Comparison of ENCODE assay signal across 2 cellular contexts in the genomic region with DNA sequence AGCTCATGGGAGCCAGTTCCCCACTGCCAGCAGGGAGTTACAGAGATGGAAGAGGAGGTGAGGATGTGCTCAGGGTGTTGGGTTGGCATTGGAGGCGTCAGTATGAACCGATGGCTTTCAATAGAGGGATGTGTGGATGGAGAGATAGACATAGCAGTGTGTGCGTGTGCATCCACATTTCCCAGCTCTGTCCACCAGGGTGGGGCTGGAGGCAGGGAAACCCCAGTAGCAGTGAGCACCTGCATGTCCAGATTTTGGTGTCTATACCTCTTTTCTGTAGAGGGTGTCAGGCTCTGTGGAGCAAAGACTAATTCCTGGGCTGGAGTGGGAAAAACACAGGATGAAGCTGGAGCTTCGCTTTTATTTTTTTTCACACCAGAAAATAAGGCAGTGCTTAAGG.
TF ChIP-seq lines count a peak whose summit lies in the region.

No MANE protein-coding gene starts in this region.

TF ChIP-seq in HCT116, 20 proteins besides CTCF, POLR2A, EP300 and RAD21:
- TF ChIP-seq ELF1 (IDR thresholded peaks at IDR 0.05; ENCODE audit: borderline replicate concordance, low read depth) (no peak), EGR1 (IDR thresholded peaks at IDR 0.05; ENCODE audit: low read depth) (no peak), ZNF274 (IDR thresholded peaks at IDR 0.05; ENCODE audit: low read depth, low read length) (no peak), POLR2AphosphoS5 (IDR thresholded peaks at IDR 0.05; ENCODE audit: low read depth, low read length) (no peak), ZFX (IDR thresholded peaks at IDR 0.05) (no peak), YY1 (IDR thresholded peaks at IDR 0.05; ENCODE audit: extremely low read depth, insufficient replicate concordance, low read depth, low read length) (no peak), EZH2 (IDR thresholded peaks at IDR 0.05) (no peak), EZH2phosphoT487 (IDR thresholded peaks at IDR 0.05; ENCODE audit: borderline replicate concordance) (no peak), SIN3A (IDR thresholded peaks at IDR 0.05; ENCODE audit: low read depth) (no peak), FOSL1 (IDR thresholded peaks at IDR 0.05; ENCODE audit: low read depth) (no peak), TCF7L2 (IDR thresholded peaks at IDR 0.05; ENCODE audit: borderline replicate concordance, extremely low read depth, insufficient read depth, insufficient read length) (no peak)
- TF ChIP-seq, protein P1, sequence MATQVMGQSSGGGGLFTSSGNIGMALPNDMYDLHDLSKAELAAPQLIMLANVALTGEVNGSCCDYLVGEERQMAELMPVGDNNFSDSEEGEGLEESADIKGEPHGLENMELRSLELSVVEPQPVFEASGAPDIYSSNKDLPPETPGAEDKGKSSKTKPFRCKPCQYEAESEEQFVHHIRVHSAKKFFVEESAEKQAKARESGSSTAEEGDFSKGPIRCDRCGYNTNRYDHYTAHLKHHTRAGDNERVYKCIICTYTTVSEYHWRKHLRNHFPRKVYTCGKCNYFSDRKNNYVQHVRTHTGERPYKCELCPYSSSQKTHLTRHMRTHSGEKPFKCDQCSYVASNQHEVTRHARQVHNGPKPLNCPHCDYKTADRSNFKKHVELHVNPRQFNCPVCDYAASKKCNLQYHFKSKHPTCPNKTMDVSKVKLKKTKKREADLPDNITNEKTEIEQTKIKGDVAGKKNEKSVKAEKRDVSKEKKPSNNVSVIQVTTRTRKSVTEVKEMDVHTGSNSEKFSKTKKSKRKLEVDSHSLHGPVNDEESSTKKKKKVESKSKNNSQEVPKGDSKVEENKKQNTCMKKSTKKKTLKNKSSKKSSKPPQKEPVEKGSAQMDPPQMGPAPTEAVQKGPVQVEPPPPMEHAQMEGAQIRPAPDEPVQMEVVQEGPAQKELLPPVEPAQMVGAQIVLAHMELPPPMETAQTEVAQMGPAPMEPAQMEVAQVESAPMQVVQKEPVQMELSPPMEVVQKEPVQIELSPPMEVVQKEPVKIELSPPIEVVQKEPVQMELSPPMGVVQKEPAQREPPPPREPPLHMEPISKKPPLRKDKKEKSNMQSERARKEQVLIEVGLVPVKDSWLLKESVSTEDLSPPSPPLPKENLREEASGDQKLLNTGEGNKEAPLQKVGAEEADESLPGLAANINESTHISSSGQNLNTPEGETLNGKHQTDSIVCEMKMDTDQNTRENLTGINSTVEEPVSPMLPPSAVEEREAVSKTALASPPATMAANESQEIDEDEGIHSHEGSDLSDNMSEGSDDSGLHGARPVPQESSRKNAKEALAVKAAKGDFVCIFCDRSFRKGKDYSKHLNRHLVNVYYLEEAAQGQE (IDR thresholded peaks at IDR 0.05; ENCODE audit: low read depth) = no peak
- TF ChIP-seq, protein P2, sequence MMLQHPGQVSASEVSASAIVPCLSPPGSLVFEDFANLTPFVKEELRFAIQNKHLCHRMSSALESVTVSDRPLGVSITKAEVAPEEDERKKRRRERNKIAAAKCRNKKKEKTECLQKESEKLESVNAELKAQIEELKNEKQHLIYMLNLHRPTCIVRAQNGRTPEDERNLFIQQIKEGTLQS (IDR thresholded peaks at IDR 0.05) = no peak
- TF ChIP-seq, protein P3, sequence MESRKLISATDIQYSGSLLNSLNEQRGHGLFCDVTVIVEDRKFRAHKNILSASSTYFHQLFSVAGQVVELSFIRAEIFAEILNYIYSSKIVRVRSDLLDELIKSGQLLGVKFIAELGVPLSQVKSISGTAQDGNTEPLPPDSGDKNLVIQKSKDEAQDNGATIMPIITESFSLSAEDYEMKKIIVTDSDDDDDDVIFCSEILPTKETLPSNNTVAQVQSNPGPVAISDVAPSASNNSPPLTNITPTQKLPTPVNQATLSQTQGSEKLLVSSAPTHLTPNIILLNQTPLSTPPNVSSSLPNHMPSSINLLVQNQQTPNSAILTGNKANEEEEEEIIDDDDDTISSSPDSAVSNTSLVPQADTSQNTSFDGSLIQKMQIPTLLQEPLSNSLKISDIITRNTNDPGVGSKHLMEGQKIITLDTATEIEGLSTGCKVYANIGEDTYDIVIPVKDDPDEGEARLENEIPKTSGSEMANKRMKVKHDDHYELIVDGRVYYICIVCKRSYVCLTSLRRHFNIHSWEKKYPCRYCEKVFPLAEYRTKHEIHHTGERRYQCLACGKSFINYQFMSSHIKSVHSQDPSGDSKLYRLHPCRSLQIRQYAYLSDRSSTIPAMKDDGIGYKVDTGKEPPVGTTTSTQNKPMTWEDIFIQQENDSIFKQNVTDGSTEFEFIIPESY (IDR thresholded peaks at IDR 0.05; ENCODE audit: extremely low read depth, insufficient replicate concordance, low read length) = no peak

TF ChIP-seq in K562, 482 proteins besides CTCF, POLR2A, EP300 and RAD21:
- TF ChIP-seq, protein P4, sequence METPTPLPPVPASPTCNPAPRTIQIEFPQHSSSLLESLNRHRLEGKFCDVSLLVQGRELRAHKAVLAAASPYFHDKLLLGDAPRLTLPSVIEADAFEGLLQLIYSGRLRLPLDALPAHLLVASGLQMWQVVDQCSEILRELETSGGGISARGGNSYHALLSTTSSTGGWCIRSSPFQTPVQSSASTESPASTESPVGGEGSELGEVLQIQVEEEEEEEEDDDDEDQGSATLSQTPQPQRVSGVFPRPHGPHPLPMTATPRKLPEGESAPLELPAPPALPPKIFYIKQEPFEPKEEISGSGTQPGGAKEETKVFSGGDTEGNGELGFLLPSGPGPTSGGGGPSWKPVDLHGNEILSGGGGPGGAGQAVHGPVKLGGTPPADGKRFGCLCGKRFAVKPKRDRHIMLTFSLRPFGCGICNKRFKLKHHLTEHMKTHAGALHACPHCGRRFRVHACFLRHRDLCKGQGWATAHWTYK (CRISPR knock-in tag; IDR thresholded peaks at IDR 0.05) = no peak
- TF ChIP-seq ZNF408 (CRISPR knock-in tag; IDR thresholded peaks at IDR 0.05; ENCODE audit: low read depth) (no peak), MECOM (CRISPR knock-in tag; IDR thresholded peaks at IDR 0.05) (no peak), RAD51 (IDR thresholded peaks at IDR 0.05; ENCODE audit: borderline replicate concordance, low read depth) (no peak), CBFB (CRISPR knock-in tag; IDR thresholded peaks at IDR 0.05) (no peak), ZNF764 (CRISPR knock-in tag; IDR thresholded peaks at IDR 0.05; ENCODE audit: low read depth) (no peak), KHSRP (IDR thresholded peaks at IDR 0.05) (no peak), BRD9 (IDR thresholded peaks at IDR 0.05; ENCODE audit: low read depth, partially characterized antibody) (no peak), RBM17 (IDR thresholded peaks at IDR 0.05; ENCODE audit: borderline replicate concordance, low read depth, low read length) (no peak)
- TF ChIP-seq, protein P5, sequence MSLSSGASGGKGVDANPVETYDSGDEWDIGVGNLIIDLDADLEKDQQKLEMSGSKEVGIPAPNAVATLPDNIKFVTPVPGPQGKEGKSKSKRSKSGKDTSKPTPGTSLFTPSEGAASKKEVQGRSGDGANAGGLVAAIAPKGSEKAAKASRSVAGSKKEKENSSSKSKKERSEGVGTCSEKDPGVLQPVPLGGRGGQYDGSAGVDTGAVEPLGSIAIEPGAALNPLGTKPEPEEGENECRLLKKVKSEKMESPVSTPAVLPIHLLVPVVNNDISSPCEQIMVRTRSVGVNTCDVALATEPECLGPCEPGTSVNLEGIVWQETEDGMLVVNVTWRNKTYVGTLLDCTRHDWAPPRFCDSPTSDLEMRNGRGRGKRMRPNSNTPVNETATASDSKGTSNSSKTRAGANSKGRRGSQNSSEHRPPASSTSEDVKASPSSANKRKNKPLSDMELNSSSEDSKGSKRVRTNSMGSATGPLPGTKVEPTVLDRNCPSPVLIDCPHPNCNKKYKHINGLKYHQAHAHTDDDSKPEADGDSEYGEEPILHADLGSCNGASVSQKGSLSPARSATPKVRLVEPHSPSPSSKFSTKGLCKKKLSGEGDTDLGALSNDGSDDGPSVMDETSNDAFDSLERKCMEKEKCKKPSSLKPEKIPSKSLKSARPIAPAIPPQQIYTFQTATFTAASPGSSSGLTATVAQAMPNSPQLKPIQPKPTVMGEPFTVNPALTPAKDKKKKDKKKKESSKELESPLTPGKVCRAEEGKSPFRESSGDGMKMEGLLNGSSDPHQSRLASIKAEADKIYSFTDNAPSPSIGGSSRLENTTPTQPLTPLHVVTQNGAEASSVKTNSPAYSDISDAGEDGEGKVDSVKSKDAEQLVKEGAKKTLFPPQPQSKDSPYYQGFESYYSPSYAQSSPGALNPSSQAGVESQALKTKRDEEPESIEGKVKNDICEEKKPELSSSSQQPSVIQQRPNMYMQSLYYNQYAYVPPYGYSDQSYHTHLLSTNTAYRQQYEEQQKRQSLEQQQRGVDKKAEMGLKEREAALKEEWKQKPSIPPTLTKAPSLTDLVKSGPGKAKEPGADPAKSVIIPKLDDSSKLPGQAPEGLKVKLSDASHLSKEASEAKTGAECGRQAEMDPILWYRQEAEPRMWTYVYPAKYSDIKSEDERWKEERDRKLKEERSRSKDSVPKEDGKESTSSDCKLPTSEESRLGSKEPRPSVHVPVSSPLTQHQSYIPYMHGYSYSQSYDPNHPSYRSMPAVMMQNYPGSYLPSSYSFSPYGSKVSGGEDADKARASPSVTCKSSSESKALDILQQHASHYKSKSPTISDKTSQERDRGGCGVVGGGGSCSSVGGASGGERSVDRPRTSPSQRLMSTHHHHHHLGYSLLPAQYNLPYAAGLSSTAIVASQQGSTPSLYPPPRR (CRISPR knock-in tag; IDR thresholded peaks at IDR 0.05; ENCODE audit: borderline replicate concordance) = no peak
- TF ChIP-seq, protein P6, sequence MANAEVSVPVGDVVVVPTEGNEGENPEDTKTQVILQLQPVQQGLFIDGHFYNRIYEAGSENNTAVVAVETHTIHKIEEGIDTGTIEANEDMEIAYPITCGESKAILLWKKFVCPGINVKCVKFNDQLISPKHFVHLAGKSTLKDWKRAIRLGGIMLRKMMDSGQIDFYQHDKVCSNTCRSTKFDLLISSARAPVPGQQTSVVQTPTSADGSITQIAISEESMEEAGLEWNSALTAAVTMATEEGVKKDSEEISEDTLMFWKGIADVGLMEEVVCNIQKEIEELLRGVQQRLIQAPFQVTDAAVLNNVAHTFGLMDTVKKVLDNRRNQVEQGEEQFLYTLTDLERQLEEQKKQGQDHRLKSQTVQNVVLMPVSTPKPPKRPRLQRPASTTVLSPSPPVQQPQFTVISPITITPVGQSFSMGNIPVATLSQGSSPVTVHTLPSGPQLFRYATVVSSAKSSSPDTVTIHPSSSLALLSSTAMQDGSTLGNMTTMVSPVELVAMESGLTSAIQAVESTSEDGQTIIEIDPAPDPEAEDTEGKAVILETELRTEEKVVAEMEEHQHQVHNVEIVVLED (CRISPR knock-in tag; IDR thresholded peaks at IDR 0.05) = no peak
TF ChIP-seq in K562: peak in this region for 0.
